Comparison of ENCODE assay signal across 3 cellular contexts in the genomic region with DNA sequence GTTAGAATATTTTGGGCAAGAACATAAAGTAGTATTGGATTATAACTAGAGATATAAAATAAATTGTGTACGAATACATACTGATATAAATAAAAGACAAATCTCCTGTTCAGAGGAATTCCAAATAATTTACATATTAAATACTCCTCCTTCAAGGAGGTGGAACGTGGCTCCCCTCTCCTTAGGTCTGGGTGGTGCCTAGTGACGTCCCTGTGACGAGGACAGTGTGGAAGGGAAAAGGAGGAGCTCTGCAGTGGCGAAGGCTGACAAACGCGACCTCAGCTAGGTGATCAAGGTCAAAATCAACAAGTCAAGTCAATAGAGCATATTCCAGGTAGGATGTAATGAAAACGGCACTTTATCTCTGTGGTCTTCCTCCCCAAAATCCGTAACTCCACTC.
TF ChIP-seq lines count a peak whose summit lies in the region.

No MANE protein-coding gene starts in this region.

TF ChIP-seq in GM23338, 12 proteins besides CTCF, POLR2A, EP300 and RAD21 (continues in another document):
- TF ChIP-seq, protein P1, sequence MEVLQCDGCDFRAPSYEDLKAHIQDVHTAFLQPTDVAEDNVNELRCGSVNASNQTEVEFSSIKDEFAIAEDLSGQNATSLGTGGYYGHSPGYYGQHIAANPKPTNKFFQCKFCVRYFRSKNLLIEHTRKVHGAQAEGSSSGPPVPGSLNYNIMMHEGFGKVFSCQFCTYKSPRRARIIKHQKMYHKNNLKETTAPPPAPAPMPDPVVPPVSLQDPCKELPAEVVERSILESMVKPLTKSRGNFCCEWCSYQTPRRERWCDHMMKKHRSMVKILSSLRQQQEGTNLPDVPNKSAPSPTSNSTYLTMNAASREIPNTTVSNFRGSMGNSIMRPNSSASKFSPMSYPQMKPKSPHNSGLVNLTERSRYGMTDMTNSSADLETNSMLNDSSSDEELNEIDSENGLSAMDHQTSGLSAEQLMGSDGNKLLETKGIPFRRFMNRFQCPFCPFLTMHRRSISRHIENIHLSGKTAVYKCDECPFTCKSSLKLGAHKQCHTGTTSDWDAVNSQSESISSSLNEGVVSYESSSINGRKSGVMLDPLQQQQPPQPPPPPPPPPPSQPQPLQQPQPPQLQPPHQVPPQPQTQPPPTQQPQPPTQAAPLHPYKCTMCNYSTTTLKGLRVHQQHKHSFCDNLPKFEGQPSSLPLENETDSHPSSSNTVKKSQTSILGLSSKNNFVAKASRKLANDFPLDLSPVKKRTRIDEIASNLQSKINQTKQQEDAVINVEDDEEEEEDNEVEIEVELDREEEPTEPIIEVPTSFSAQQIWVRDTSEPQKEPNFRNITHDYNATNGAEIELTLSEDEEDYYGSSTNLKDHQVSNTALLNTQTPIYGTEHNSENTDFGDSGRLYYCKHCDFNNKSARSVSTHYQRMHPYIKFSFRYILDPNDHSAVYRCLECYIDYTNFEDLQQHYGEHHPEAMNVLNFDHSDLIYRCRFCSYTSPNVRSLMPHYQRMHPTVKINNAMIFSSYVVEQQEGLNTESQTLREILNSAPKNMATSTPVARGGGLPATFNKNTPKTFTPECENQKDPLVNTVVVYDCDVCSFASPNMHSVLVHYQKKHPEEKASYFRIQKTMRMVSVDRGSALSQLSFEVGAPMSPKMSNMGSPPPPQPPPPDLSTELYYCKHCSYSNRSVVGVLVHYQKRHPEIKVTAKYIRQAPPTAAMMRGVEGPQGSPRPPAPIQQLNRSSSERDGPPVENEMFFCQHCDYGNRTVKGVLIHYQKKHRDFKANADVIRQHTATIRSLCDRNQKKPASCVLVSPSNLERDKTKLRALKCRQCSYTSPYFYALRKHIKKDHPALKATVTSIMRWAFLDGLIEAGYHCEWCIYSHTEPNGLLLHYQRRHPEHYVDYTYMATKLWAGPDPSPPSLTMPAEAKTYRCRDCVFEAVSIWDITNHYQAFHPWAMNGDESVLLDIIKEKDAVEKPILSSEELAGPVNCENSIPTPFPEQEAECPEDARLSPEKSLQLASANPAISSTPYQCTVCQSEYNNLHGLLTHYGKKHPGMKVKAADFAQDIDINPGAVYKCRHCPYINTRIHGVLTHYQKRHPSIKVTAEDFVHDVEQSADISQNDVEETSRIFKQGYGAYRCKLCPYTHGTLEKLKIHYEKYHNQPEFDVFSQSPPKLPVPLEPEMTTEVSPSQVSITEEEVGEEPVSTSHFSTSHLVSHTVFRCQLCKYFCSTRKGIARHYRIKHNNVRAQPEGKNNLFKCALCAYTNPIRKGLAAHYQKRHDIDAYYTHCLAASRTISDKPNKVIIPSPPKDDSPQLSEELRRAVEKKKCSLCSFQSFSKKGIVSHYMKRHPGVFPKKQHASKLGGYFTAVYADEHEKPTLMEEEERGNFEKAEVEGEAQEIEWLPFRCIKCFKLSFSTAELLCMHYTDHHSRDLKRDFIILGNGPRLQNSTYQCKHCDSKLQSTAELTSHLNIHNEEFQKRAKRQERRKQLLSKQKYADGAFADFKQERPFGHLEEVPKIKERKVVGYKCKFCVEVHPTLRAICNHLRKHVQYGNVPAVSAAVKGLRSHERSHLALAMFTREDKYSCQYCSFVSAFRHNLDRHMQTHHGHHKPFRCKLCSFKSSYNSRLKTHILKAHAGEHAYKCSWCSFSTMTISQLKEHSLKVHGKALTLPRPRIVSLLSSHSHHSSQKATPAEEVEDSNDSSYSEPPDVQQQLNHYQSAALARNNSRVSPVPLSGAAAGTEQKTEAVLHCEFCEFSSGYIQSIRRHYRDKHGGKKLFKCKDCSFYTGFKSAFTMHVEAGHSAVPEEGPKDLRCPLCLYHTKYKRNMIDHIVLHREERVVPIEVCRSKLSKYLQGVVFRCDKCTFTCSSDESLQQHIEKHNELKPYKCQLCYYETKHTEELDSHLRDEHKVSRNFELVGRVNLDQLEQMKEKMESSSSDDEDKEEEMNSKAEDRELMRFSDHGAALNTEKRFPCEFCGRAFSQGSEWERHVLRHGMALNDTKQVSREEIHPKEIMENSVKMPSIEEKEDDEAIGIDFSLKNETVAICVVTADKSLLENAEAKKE (CRISPR knock-in tag; IDR thresholded peaks at IDR 0.05) = no peak
- TF ChIP-seq STAT1 (IDR thresholded peaks at IDR 0.05; ENCODE audit: unreplicated experiment) = no peak
- TF ChIP-seq CREB1 (CRISPR knock-in tag; IDR thresholded peaks at IDR 0.05; ENCODE audit: low read depth) = no peak
- no peak for TF ChIP-seq EZH2phosphoT487 (IDR thresholded peaks at IDR 0.05; ENCODE audit: unreplicated experiment)

TF ChIP-seq in WTC11, 78 proteins besides CTCF, POLR2A, EP300 and RAD21 (continues in another document):
- TF ChIP-seq ZBTB43 (CRISPR knock-in tag; IDR thresholded peaks at IDR 0.05) (no peak), GRHL2 (CRISPR knock-in tag; IDR thresholded peaks at IDR 0.05; ENCODE audit: insufficient replicate concordance, severe bottlenecking) (no peak), MAX (CRISPR knock-in tag; IDR thresholded peaks at IDR 0.05) (no peak), SP1 (CRISPR knock-in tag; conservative IDR thresholded peaks at IDR 0.05) (no peak), CREM (CRISPR knock-in tag; IDR thresholded peaks at IDR 0.05) (no peak), USF1 (CRISPR knock-in tag; IDR thresholded peaks at IDR 0.05) (no peak)
- TF ChIP-seq, protein P2, sequence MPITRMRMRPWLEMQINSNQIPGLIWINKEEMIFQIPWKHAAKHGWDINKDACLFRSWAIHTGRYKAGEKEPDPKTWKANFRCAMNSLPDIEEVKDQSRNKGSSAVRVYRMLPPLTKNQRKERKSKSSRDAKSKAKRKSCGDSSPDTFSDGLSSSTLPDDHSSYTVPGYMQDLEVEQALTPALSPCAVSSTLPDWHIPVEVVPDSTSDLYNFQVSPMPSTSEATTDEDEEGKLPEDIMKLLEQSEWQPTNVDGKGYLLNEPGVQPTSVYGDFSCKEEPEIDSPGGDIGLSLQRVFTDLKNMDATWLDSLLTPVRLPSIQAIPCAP (CRISPR knock-in tag; IDR thresholded peaks at IDR 0.05) = no peak
- TF ChIP-seq, protein P3, sequence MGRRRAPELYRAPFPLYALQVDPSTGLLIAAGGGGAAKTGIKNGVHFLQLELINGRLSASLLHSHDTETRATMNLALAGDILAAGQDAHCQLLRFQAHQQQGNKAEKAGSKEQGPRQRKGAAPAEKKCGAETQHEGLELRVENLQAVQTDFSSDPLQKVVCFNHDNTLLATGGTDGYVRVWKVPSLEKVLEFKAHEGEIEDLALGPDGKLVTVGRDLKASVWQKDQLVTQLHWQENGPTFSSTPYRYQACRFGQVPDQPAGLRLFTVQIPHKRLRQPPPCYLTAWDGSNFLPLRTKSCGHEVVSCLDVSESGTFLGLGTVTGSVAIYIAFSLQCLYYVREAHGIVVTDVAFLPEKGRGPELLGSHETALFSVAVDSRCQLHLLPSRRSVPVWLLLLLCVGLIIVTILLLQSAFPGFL (CRISPR knock-in tag; IDR thresholded peaks at IDR 0.05; ENCODE audit: borderline replicate concordance) = no peak
- TF ChIP-seq, protein P4, sequence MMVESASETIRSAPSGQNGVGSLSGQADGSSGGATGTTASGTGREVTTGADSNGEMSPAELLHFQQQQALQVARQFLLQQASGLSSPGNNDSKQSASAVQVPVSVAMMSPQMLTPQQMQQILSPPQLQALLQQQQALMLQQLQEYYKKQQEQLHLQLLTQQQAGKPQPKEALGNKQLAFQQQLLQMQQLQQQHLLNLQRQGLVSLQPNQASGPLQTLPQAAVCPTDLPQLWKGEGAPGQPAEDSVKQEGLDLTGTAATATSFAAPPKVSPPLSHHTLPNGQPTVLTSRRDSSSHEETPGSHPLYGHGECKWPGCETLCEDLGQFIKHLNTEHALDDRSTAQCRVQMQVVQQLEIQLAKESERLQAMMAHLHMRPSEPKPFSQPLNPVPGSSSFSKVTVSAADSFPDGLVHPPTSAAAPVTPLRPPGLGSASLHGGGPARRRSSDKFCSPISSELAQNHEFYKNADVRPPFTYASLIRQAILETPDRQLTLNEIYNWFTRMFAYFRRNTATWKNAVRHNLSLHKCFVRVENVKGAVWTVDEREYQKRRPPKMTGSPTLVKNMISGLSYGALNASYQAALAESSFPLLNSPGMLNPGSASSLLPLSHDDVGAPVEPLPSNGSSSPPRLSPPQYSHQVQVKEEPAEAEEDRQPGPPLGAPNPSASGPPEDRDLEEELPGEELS (CRISPR knock-in tag; IDR thresholded peaks at IDR 0.05) = no peak

TF ChIP-seq in H1, 55 proteins besides CTCF, POLR2A, EP300 and RAD21:
- TF ChIP-seq NRF1 (IDR thresholded peaks at IDR 0.05; ENCODE audit: low read depth, low read length) = no peak
- TF ChIP-seq RFX5 (IDR thresholded peaks at IDR 0.05; ENCODE audit: borderline replicate concordance, low read depth, low read length) = no peak
- no peak for TF ChIP-seq EGR1 (IDR thresholded peaks at IDR 0.05; ENCODE audit: borderline replicate concordance, low read depth, low read length)
- no peak for TF ChIP-seq PHF8 (conservative IDR thresholded peaks at IDR 0.05; ENCODE audit: low read depth, low read length)
- no peak for TF ChIP-seq SRF (IDR thresholded peaks at IDR 0.05; ENCODE audit: low read depth, low read length)
- TF ChIP-seq NANOG (IDR thresholded peaks at IDR 0.05; ENCODE audit: insufficient read depth, low read depth, low read length, poor library complexity, severe bottlenecking) = no peak
